ENCODE assay signal across 17 cellular contexts in the genomic region with DNA sequence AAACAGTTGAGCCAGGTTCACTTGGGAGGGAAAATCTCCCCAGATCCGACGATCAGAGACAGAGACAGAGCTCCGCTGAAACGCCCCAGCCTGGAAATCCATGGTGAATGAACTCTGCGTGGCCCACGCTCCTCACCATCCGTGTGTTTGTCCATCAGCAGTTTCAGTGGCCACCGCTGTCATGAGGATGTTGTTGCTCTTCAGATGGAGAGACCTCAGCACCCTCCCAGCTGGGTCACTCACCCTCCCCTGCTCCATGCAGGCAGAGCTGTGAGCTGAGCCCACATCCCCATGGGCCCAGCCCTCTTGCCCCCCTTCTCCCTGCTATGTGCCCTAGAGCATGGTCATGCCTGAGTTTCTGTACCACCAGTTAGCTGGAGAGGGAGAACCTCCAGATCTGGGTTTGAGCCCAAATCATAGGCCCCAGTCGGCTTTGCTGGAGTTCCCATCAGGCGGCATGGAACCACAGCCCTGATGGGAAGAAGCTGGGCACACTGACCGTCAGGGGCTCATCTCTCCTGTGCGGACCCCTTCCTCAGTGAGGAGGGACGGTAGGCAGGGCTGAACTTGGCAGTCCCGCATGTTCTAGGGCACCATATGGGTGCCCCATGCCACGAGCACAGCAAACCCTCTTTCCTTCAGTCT.
DNase-seq lines count a peak whose midpoint lies in the region; ATAC-seq and TF ChIP-seq lines count a peak whose summit lies in the region.
"Had no signal": no experiment of that assay in that cellular context is flagged by ENCODE, and none has a peak within 500 bp of the region (broad histone marks: within the 10 kb centered on the region; RNA-seq: fewer than 3 reads in every experiment).

No MANE protein-coding gene starts in this region.

- 95% methylated on average over 15 of the region's 15 CpGs for WGBS in mesenchymal stem cell
- whole genome bisulfite sequencing in smooth muscle cell (ENCODE audit: low lambda C conversion rate): 97% methylated on average over 15 of the region's 15 CpGs

- peak overlapping the region in 8 of 11 experiments; percentile 9 to 89 (median 78); a peak in 15 of 22 replicates for H3K9ac ChIP-seq in BLaER1 treated with 17β-estradiol and CSF1 and Interleukin-3, amounts not matched to agents 10 nM and 100 nM
- H3K9ac ChIP-seq in mesenchymal stem cell (ENCODE audit: low read length) (no peak overlapping the region), smooth muscle cell (ENCODE audit: low read depth) (no peak overlapping the region)

- H2BK5ac ChIP-seq in mesenchymal stem cell (ENCODE audit: low read depth, low read length, poor library complexity, severe bottlenecking): no peak overlapping the region

- H3K4me1 ChIP-seq in BLaER1 treated with 17β-estradiol and CSF1 and Interleukin-3, amounts not matched to agents 10 nM and 100 nM: peaks cover 41 to 100% (median 100%) of the 10 kb centered on the region in 10 experiments
- peaks cover 10% of the 10 kb centered on the region for H3K4me1 ChIP-seq in mesenchymal stem cell (ENCODE audit: control insufficient read depth, insufficient read depth, low read depth, low read length)
- no peaks in the 10 kb centered on the region for H3K4me1 ChIP-seq in smooth muscle cell (ENCODE audit: low read depth)
- H3K4me1 ChIP-seq: A549 had no signal

- no peak overlapping the region for H3K4me3 Mint-ChIP-seq in chondrocyte (ENCODE audit: unreplicated experiment)
- H3K4me3 Mint-ChIP-seq: CD8-positive, alpha-beta T cell had no signal

- H3K27me3 Mint-ChIP-seq in chondrocyte (ENCODE audit: low read depth): no peaks in the 10 kb centered on the region

- H3K4me3 ChIP-seq in BLaER1 treated with 17β-estradiol and CSF1 and Interleukin-3, amounts not matched to agents 10 nM and 100 nM: no peak overlapping the region
- H3K4me3 ChIP-seq in mesenchymal stem cell (ENCODE audit: insufficient read depth in 1 of 2, low read depth in 1 of 2, low read length in 2 of 2) (no peak overlapping the region), smooth muscle cell (no peak overlapping the region)
- H3K4me3 ChIP-seq: A549, GM23248 had no signal

- POLR2A ChIA-PET in GM10248 (lab: Yijun Ruan, JAX): no interaction called here

- H2AFZ ChIP-seq in mesenchymal stem cell (ENCODE audit: low read depth, low read length): no peak overlapping the region
- H2AFZ ChIP-seq in smooth muscle cell (ENCODE audit: low read depth): no peak overlapping the region
- H2AFZ ChIP-seq: GM23248 had no signal

- H3K36me3 Mint-ChIP-seq in chondrocyte (ENCODE audit: low read depth): no peaks in the 10 kb centered on the region
- H3K36me3 Mint-ChIP-seq: CD8-positive, alpha-beta T cell had no signal

- no peak for TF ChIP-seq CTCF in smooth muscle cell (IDR thresholded peaks at IDR 0.05; ENCODE audit: borderline replicate concordance, insufficient read depth, poor library complexity, severe bottlenecking)
- no peak for TF ChIP-seq CTCF in chondrocyte (IDR thresholded peaks at IDR 0.05)
- no peak for TF ChIP-seq CTCF in GM10248 (IDR thresholded peaks at IDR 0.05; ENCODE audit: control extremely low read depth, extremely low read depth, low read depth, missing control alignments)

- H4K20me1 ChIP-seq in BLaER1 treated with 17β-estradiol and CSF1 and Interleukin-3, amounts not matched to agents 10 nM and 100 nM: no peaks in the 10 kb centered on the region
- H4K20me1 ChIP-seq in smooth muscle cell (ENCODE audit: low read depth): no peaks in the 10 kb centered on the region

- no peak overlapping the region for H4K8ac ChIP-seq in mesenchymal stem cell (ENCODE audit: low read length)

- no peak overlapping the region for H2BK120ac ChIP-seq in mesenchymal stem cell (ENCODE audit: low read depth, low read length)

- H3K4ac ChIP-seq in mesenchymal stem cell (ENCODE audit: low read depth in 1 of 2, low read length in 2 of 2): peak overlapping the region in 1 of 2 experiments; percentile 9

- no peak for ATAC-seq in HG02610 (IDR thresholded peaks at IDR 0.05; ENCODE audit: unreplicated experiment)
- ATAC-seq: A549; CD8-positive, alpha-beta T cell had no signal

- peak overlapping the region in 9 of 11 experiments; percentile 52 to 98 (median 90); a peak in 17 of 22 replicates for H3K27ac ChIP-seq in BLaER1 treated with 17β-estradiol and CSF1 and Interleukin-3, amounts not matched to agents 10 nM and 100 nM
- no peak overlapping the region for H3K27ac ChIP-seq in mesenchymal stem cell (ENCODE audit: low read length, poor library complexity, severe bottlenecking)
- peak overlapping the region; percentile 59 for H3K27ac ChIP-seq in smooth muscle cell (ENCODE audit: low read depth)
- H3K27ac ChIP-seq: A549 had no signal

- CTCF ChIA-PET in GM10248 (lab: Yijun Ruan, JAX): no interaction called here

- H3K9me3 Mint-ChIP-seq in chondrocyte (ENCODE audit: low read depth): no peaks in the 10 kb centered on the region
- H3K9me3 Mint-ChIP-seq: CD8-positive, alpha-beta T cell had no signal

- peak overlapping the region; percentile 54 to 74 for H3K18ac ChIP-seq in mesenchymal stem cell (ENCODE audit: low read depth in 1 of 2, low read length in 2 of 2)

- H3K9me3 ChIP-seq in BLaER1 treated with 17β-estradiol and CSF1 and Interleukin-3, amounts not matched to agents 10 nM and 100 nM (replicated peaks in 1 of 11): peaks cover 0 to 12% (median 0%) of the 10 kb centered on the region in 11 experiments; a peak in 6 of 22 replicates
- H3K9me3 ChIP-seq in mesenchymal stem cell (ENCODE audit: control insufficient read depth, low read length) (no peaks in the 10 kb centered on the region), smooth muscle cell (replicated peaks; ENCODE audit: low read depth) (no peaks in the 10 kb centered on the region)
- H3K9me3 ChIP-seq: A549 had no signal

- DNase-seq in activated effector memory CD4-positive, alpha-beta T cell treated with anti-CD3 and anti-CD28 coated beads, Interleukin-2, amount 50 U/mL, for 16 hours: peak; percentile 45
- no peak for DNase-seq in activated effector memory CD4-positive, alpha-beta T cell treated with Interleukin-2 at 50 U/mL for 16 hours
- DNase-seq in mesenchymal stem cell: no peak
- DNase-seq in smooth muscle cell (lab: John Stamatoyannopoulos, UW; ENCODE audit: unreplicated experiment): no peak
- no peak for DNase-seq in chondrocyte (ENCODE audit: low spot score)
- no peak for DNase-seq in GM10248 (ENCODE audit: extremely low spot score)
- DNase-seq: AML-193; CD8-positive, alpha-beta T cell; DMS79 treated with DMSO at 0.1 percent for 48 hours; GM23248; KBM-7; NCI-H1092; NCI-H1694 treated with DMSO at 0.1 percent for 48 hours; NCI-H345 had no signal

- peak overlapping the region; percentile 70 for H4K91ac ChIP-seq in mesenchymal stem cell (ENCODE audit: low read length)

- no peak overlapping the region for H3K23ac ChIP-seq in mesenchymal stem cell (ENCODE audit: low read length in 2 of 2)

- H2BK12ac ChIP-seq in mesenchymal stem cell (ENCODE audit: low read length in 2 of 2): peak overlapping the region; percentile 17 to 54

- peak overlapping the region in 1 of 2 experiments; percentile 19 for H3K14ac ChIP-seq in mesenchymal stem cell (ENCODE audit: low read length in 2 of 2)

- peak overlapping the region; percentile 8 for H2BK15ac ChIP-seq in mesenchymal stem cell (ENCODE audit: low read depth, poor library complexity, severe bottlenecking)

- no peaks in the 10 kb centered on the region for H3K79me1 ChIP-seq in mesenchymal stem cell (replicated peaks; ENCODE audit: low read length, poor library complexity, severe bottlenecking)

- H3K4me2 ChIP-seq in BLaER1 treated with 17β-estradiol and CSF1 and Interleukin-3, amounts not matched to agents 10 nM and 100 nM: peak overlapping the region; percentile 67 to 90 (median 82); a peak in 21 of 22 replicates
- H3K4me2 ChIP-seq in mesenchymal stem cell (ENCODE audit: low read length, poor library complexity, severe bottlenecking) (no peak overlapping the region), smooth muscle cell (no peak overlapping the region)
- H3K4me2 ChIP-seq: A549 had no signal

- peaks cover 7% of the 10 kb centered on the region for H3K4me1 Mint-ChIP-seq in chondrocyte (ENCODE audit: low read depth)

- peaks cover 0 to 26% (median 0%) of the 10 kb centered on the region in 11 experiments; a peak in 5 of 22 replicates for H3K27me3 ChIP-seq in BLaER1 treated with 17β-estradiol and CSF1 and Interleukin-3, amounts not matched to agents 10 nM and 100 nM
- H3K27me3 ChIP-seq in mesenchymal stem cell (ENCODE audit: control insufficient read depth in 1 of 2, insufficient read depth in 1 of 2, low read length in 2 of 2): peaks cover 2 to 4% of the 10 kb centered on the region in 2 experiments
- no peaks in the 10 kb centered on the region for H3K27me3 ChIP-seq in smooth muscle cell (ENCODE audit: low read depth)

- H2AK5ac ChIP-seq in mesenchymal stem cell (ENCODE audit: low read length, severe bottlenecking): no peak overlapping the region

- H3K36me3 ChIP-seq in BLaER1 treated with 17β-estradiol and CSF1 and Interleukin-3, amounts not matched to agents 10 nM and 100 nM: no peaks in the 10 kb centered on the region
- H3K36me3 ChIP-seq in mesenchymal stem cell (ENCODE audit: control insufficient read depth in 1 of 2, insufficient read depth in 2 of 2, low read depth in 1 of 2, low read length in 2 of 2): no peaks in the 10 kb centered on the region
- H3K36me3 ChIP-seq in smooth muscle cell (ENCODE audit: low read depth): no peaks in the 10 kb centered on the region

- no peak overlapping the region for H3K27ac Mint-ChIP-seq in chondrocyte (ENCODE audit: unreplicated experiment)
- H3K27ac Mint-ChIP-seq: CD8-positive, alpha-beta T cell had no signal

- no peaks in the 10 kb centered on the region for H3K79me2 ChIP-seq in smooth muscle cell (ENCODE audit: low read depth)

- peaks cover 11% of the 10 kb centered on the region for H3F3A ChIP-seq in smooth muscle cell (ENCODE audit: low read depth)

Comparison
In these comparisons a context has a peak if more than half of its experiments do, and no peak if none do; other contexts are left out.
1. H3K4me2 ChIP-seq: peak in BLaER1 treated with 17β-estradiol and CSF1 and Interleukin-3, amounts not matched to agents 10 nM and 100 nM (11 of 11); none in mesenchymal stem cell (single experiment) and smooth muscle cell (single experiment).
2. H3K9ac ChIP-seq: peak in BLaER1 treated with 17β-estradiol and CSF1 and Interleukin-3, amounts not matched to agents 10 nM and 100 nM (8 of 11); none in mesenchymal stem cell (single experiment) and smooth muscle cell (single experiment).